28 cellular contexts compared by ENCODE assay signal in genomic region chr2:189553689-189554088, GRCh38. TPM values are rescaled to one million over a fixed set of nuclear protein-coding genes. Genes with fewer than 3 reads are reported as not detected.
DNase-seq lines count a peak whose midpoint lies in the region; ATAC-seq, FAIRE-seq and TF ChIP-seq lines count a peak whose summit lies in the region.
"Had no signal": no experiment of that assay in that cellular context is flagged by ENCODE, and none has a peak within 500 bp of the region (broad histone marks: within the 10 kb centered on the region; RNA-seq: fewer than 3 reads in every experiment).

No MANE protein-coding gene starts in this region.

- H3K4me3 ChIP-seq in GM12878 (no peak overlapping the region), liver (ENCODE audit: low read depth in 1 of 3, low read length in 3 of 3) (no peak overlapping the region)
- H3K4me3 ChIP-seq: cardiac muscle cell, coronary artery, GM23248, smooth muscle cell had no signal

- intact Hi-C loops in GM12878 (cut with micrococcal nuclease; ENCODE audit: unreplicated experiment), result no loop called here

- H3K27me3 ChIP-seq in GM12878 (replicated peaks in 1 of 2; ENCODE audit: control insufficient read depth in 2 of 2, insufficient read depth in 2 of 2, low read length in 1 of 2), result no peaks in the 10 kb centered on the region
- no peaks in the 10 kb centered on the region for H3K27me3 ChIP-seq in liver (ENCODE audit: control insufficient read depth in 4 of 4, insufficient read depth in 4 of 4, low read length in 3 of 4)

- POLR2A ChIA-PET in GM12878 (lab: Charles Lee), result no interaction called here

- SMC1A ChIA-PET in GM12878 (lab: Charles Lee; ENCODE audit: uncharacterized antibody, unreplicated experiment), result no interaction called here

- H3K9ac ChIP-seq in GM12878 (ENCODE audit: control insufficient read depth, insufficient read depth, low read length), result no peak overlapping the region
- no peak overlapping the region for H3K9ac ChIP-seq in liver (ENCODE audit: low read depth in 1 of 2, low read length in 2 of 2)
- H3K9ac ChIP-seq: GM23248 had no signal

- TF ChIP-seq RAD21 in GM12878 (IDR thresholded peaks at IDR 0.05; ENCODE audit: insufficient read depth, low read depth, low read length) (no peak), liver (IDR thresholded peaks at IDR 0.05) (no peak)

- CTCF ChIA-PET in GM12878 (lab: Yijun Ruan, JAX), result interaction anchor here (0.7 kb wide), 1 partner anchor 75 kb away, joined by 3 read pairs; no protein-coding TSS in a partner anchor

- H2AFZ ChIP-seq in GM12878 (ENCODE audit: control insufficient read depth, low read depth, low read length), result no peak overlapping the region
- H2AFZ ChIP-seq: GM23248 had no signal

- H4K20me1 ChIP-seq in GM12878 (ENCODE audit: control insufficient read depth, insufficient read depth), result no peaks in the 10 kb centered on the region

- H3K79me2 ChIP-seq in GM12878 (ENCODE audit: control insufficient read depth, insufficient read depth, low read length), result no peaks in the 10 kb centered on the region

- H3K9me3 ChIP-seq in GM12878 (replicated peaks; ENCODE audit: control insufficient read depth, insufficient read depth, low read length), result no peaks in the 10 kb centered on the region
- H3K9me3 ChIP-seq in liver (ENCODE audit: control insufficient read depth in 4 of 4, low read length in 3 of 4), result no peaks in the 10 kb centered on the region

- no peak for TF ChIP-seq POLR2A in GM12878 (IDR thresholded peaks at IDR 0.05; ENCODE audit: low read depth, low read length)

- H3K36me3 ChIP-seq in GM12878 (ENCODE audit: control insufficient read depth in 2 of 2, insufficient read depth in 2 of 2, low read length in 1 of 2) (no peaks in the 10 kb centered on the region), liver (ENCODE audit: control insufficient read depth in 4 of 4, insufficient read depth in 3 of 4, low read depth in 1 of 4, low read length in 3 of 4) (no peaks in the 10 kb centered on the region)
- H3K36me3 ChIP-seq: cardiac muscle cell had no signal

- WGBS in GM12878 (ENCODE audit: insufficient coverage, insufficient replicate concordance, low lambda C conversion rate, missing lambda C conversion rate), result 0% methylated on average over 1 of the region's 1 CpG
- WGBS in liver, result 86% methylated on average over 1 of the region's 1 CpG

- BruUV-seq in GM12878 (replicated peaks; lab: Mats Ljungman, UMichigan), result no TSS peak

- RAD21 ChIA-PET in GM12878 (lab: Charles Lee; ENCODE audit: unreplicated experiment), result no interaction called here

- ATAC-seq in GM12878, result 0 out of 3 replicates have a peak, but pooled peaks have one; percentile 19
- ATAC-seq in HG03342 (IDR thresholded peaks at IDR 0.05; ENCODE audit: unreplicated experiment), result no peak
- ATAC-seq: SK-N-SH treated with all-trans-retinoic acid at 6 μM for 48 hours; stimulated activated naive B cell treated with anti-CD40 and anti-IgM and Interleukin-4, amounts not matched to agents 10 μg/mL and 1 μg/mL and 100 μg/mL, for 72 hours had no signal

- TF ChIP-seq EP300 in GM12878 (IDR thresholded peaks at IDR 0.05; ENCODE audit: borderline replicate concordance in 1 of 2, control insufficient read depth in 1 of 2, low read depth in 2 of 2, low read length in 2 of 2), result no peak

- peak; percentile 14 for DNase-seq in NCI-H82 (lab: John Stamatoyannopoulos, UW)
- no peak for DNase-seq in NCI-H82 treated with DMSO at 0.1 percent for 48 hours (lab: John Stamatoyannopoulos, UW; ENCODE audit: unreplicated experiment)
- no peak for DNase-seq in GM12878 (ENCODE audit: low read depth, low spot score)
- DNase-seq in T-helper 1 cell, result no peak
- no peak for DNase-seq in occipital lobe (lab: John Stamatoyannopoulos, UW)
- no peak for DNase-seq in KBM-7
- DNase-seq: 8988T; activated naive CD4-positive, alpha-beta T cell treated with anti-CD3 and anti-CD28 coated beads for 36 hours; amygdala; CD4-positive, alpha-beta memory T cell; DMS153; glutamatergic neuron; GM23248; mesenchymal stem cell; NCI-H1105; NCI-H2029; NCI-H526 treated with DMSO at 0.1 percent for 48 hours; nucleus accumbens; stimulated activated CD4-positive, alpha-beta T cell treated with anti-CD3 and anti-CD28 coated beads, Interleukin-4, amount 100 ng/mL, for 24 hours; stimulated activated naive B cell treated with anti-CD40 and anti-IgM and Interleukin-4, amounts not matched to agents 10 μg/mL and 1 μg/mL and 100 μg/mL, for 72 hours had no signal

- TF ChIP-seq CTCF in GM12878 (IDR thresholded peaks at IDR 0.05 in 2 of 3, conservative IDR thresholded peaks at IDR 0.05 in 1 of 3; ENCODE audit: control insufficient read depth in 2 of 3, extremely low read depth in 1 of 3, insufficient read depth in 1 of 3, low read depth in 3 of 3, low read length in 3 of 3), result no peak
- no peak for TF ChIP-seq CTCF in liver (IDR thresholded peaks at IDR 0.05; ENCODE audit: low read depth, low read length, missing input control)

- in situ Hi-C loops in GM12878 (cut with MboI) (no loop called here), KBM-7 (cut with MboI; ENCODE audit: low pct_unique_long_range_greater_than_20kb, low sequenced_read_pairs) (no loop called here)

- FAIRE-seq in GM12878 (lab: Jason Lieb, UNC), result no peak
- FAIRE-seq: GM18507 had no signal

- H3K4me1 ChIP-seq in GM12878 (ENCODE audit: control insufficient read depth, insufficient read depth, low read length) (no peaks in the 10 kb centered on the region), liver (ENCODE audit: control insufficient read depth in 4 of 4, insufficient read depth in 4 of 4, low read length in 3 of 4) (peaks cover 18 to 64% (median 44%) of the 10 kb centered on the region in 4 donors)

- no peak overlapping the region for H3K4me2 ChIP-seq in GM12878 (ENCODE audit: control insufficient read depth, insufficient read depth)
- H3K4me2 ChIP-seq: smooth muscle cell had no signal

- H3K27ac ChIP-seq in GM12878 (ENCODE audit: control insufficient read depth, insufficient read depth) (no peak overlapping the region), liver (ENCODE audit: low read depth in 1 of 2, low read length in 2 of 2) (peak overlapping the region; percentile 16 to 19)
- H3K27ac ChIP-seq: cardiac muscle cell, GM23248, RWPE1 had no signal

TF ChIP-seq in GM12878, 131 proteins besides CTCF, POLR2A, EP300 and RAD21 (continues in another document):
- TF ChIP-seq SREBF1 (IDR thresholded peaks at IDR 0.05; ENCODE audit: low read length) (no peak), MLLT1 (IDR thresholded peaks at IDR 0.05) (no peak), GABPA (IDR thresholded peaks at IDR 0.05; ENCODE audit: low read depth) (no peak)

TF ChIP-seq in liver, 16 proteins besides CTCF, POLR2A, EP300 and RAD21:
- no peak for TF ChIP-seq HNF4A (conservative IDR thresholded peaks at IDR 0.05)
- no peak for TF ChIP-seq ATF3 (IDR thresholded peaks at IDR 0.05)
- no peak for TF ChIP-seq ZBTB33 (IDR thresholded peaks at IDR 0.05)
- no peak for TF ChIP-seq TAF1 (conservative IDR thresholded peaks at IDR 0.05)
- TF ChIP-seq GABPA (IDR thresholded peaks at IDR 0.05 in 1 of 2, conservative IDR thresholded peaks at IDR 0.05 in 1 of 2), result no peak
- no peak for TF ChIP-seq MAX (IDR thresholded peaks at IDR 0.05)
- no peak for TF ChIP-seq FOXA2 (IDR thresholded peaks at IDR 0.05)
- TF ChIP-seq EGR1 (IDR thresholded peaks at IDR 0.05; ENCODE audit: low read depth in 2 of 2), result no peak
- no peak for TF ChIP-seq FOXA1 (IDR thresholded peaks at IDR 0.05)
- TF ChIP-seq HNF4G (IDR thresholded peaks at IDR 0.05), result no peak
- TF ChIP-seq YY1 (IDR thresholded peaks at IDR 0.05), result no peak
TF ChIP-seq in liver: peak in this region for 0.

RNA-seq across cellular contexts. Expression of gene SLC40A1, which starts 26.9 kb away (rescaled TPM):
- 0.10 TPM in 1 of 2 replicates, not detected in the other for total RNA-seq in GM12878 (2013; cell fraction: nucleolus; rRNA removed)
- total RNA-seq in GM12878 (2014; rRNA removed), result 0.05 TPM in 1 of 2 replicates, not detected in the other
- not detected in 2 replicates for total RNA-seq in GM12878 (2014; rRNA removed; fragmentation: Illumina TruSeq; extraction: Trizol)
- total RNA-seq in GM12878 (2021), result 0.38 and 0.61 TPM in 2 replicates
- polyA plus RNA-seq in GM12878 (2011; ENCODE audit: low read depth), result not detected
- 0.07 and 0.08 TPM in 2 replicates for polyA plus RNA-seq in GM12878 (2011; rRNA removed)
- polyA plus RNA-seq in GM12878 (2011; cell fraction: cytosol; rRNA removed), result 0.05 and 0.12 TPM in 2 replicates
- polyA plus RNA-seq in GM12878 (2011; cell fraction: nucleus; rRNA removed), result not detected in 2 replicates
- polyA plus RNA-seq in GM12878 (2012), result not detected in 2 replicates
- 0.01 TPM in 1 of 2 replicates, not detected in the other for polyA plus RNA-seq in GM12878 (2014; fragmentation: Illumina TruSeq; extraction: Trizol)
- not detected for polyA plus RNA-seq in GM12878 (2014; fragmentation: Nextera tagmentation; extraction: Ambion mirVana)
- not detected in 2 replicates for polyA plus RNA-seq in GM12878 (2014; rRNA removed)
- not detected for polyA plus RNA-seq in GM12878 (2016; fragmentation: Nextera tagmentation; extraction: Ambion mirVana)
- polyA minus RNA-seq in GM12878 (2011; rRNA and poly(A)+ RNA removed), result 0.88 TPM in 1 of 2 replicates, not detected in the other
- not detected in 2 replicates for polyA minus RNA-seq in GM12878 (2011; cell fraction: cytosol; rRNA and poly(A)+ RNA removed)
- polyA minus RNA-seq in GM12878 (2011; cell fraction: nucleus; rRNA and poly(A)+ RNA removed), result not detected in 2 replicates
- total RNA-seq in liver, result 100 to 1,000 TPM; 231 to 572 TPM
- 100 to 1,000 TPM in 1 of 2 donors, 10 to 100 TPM in 1; 97.4 to 105 TPM for polyA plus RNA-seq in liver
- total RNA-seq in occipital lobe, result 43.0 TPM
- total RNA-seq: GM23248 had no signal

Comparison
In these comparisons a context has a peak if more than half of its experiments do, and no peak if none do; other contexts are left out.
1. RNA of gene SLC40A1, which starts 26.9 kb away (total RNA-seq): 231 to 572 TPM in liver and 43.0 TPM in occipital lobe (single experiment); 0.05 to 0.61 TPM in GM12878; every median in the first group is over 10 times any median in the second.